24 cellular contexts compared by ENCODE assay signal in genomic region chr4:32700838-32701237, GRCh38.
"Had no signal": no experiment of that assay in that cellular context is flagged by ENCODE, and none has a peak within 500 bp of the region (broad histone marks: within the 10 kb centered on the region; RNA-seq: fewer than 3 reads in every experiment).

No MANE protein-coding gene starts in this region.

- DNase-seq: KBM-7, MV-4-11, NCI-H1048, NCI-H1105, NCI-H1417, NCI-H146, NCI-H1694 treated with DMSO at 0.1 percent for 48 hours, NCI-H1930, NCI-H2081, NCI-H2171, NCI-H345, NCI-H446 treated with DMSO at 0.1 percent for 48 hours, NCI-H510A treated with DMSO at 0.1 percent for 48 hours, NCI-H526, NCI-H774, PC-3, SHP77, SK-N-SH, SW 1271, T-helper 1 cell had no signal

- H3K27ac ChIP-seq: HL-60, RWPE1 had no signal

- H3K9ac ChIP-seq: SK-N-SH had no signal

- H3K4me2 ChIP-seq: SK-N-SH had no signal

- H3K9me3 ChIP-seq: SK-N-SH had no signal

- ATAC-seq: Panc1, PC-3 had no signal

- FAIRE-seq: HTR-8/SVneo had no signal

- H3K9me2 ChIP-seq: SK-N-SH had no signal
